8 cellular contexts compared by ENCODE assay signal in the genomic region with DNA sequence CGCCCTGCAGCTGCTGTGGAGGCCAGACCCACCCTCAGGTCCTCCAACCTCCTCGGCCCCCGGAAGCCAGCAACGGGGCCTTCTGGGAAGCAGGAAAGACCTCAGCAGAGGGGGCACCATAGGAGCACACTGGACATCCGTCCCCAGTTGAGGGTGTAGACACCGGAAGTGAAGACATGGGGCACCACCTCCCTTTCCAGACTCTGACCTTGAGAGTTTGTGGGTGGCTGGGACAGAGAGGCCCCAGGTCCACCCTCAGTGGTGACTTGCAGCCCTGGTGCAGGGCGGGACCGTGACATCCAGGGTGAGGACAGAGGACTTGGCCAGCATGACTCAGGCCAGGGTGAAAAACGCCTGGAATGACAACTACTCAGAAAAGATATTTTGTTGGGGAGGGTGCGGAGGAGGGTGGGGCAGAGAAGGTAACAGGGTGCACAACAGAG. TPM values are rescaled to one million over a fixed set of nuclear protein-coding genes. Genes with fewer than 3 reads are reported as not detected.
DNase-seq lines count a peak whose midpoint lies in the region; ATAC-seq and TF ChIP-seq lines count a peak whose summit lies in the region.

No MANE protein-coding gene starts in this region.

- DNase-seq in activated CD4-positive, alpha-beta T cell treated with anti-CD3 and anti-CD28 coated beads for 36 hours: peak; percentile 18
- no peak for DNase-seq in activated CD4-positive, alpha-beta T cell treated with anti-CD3 and anti-CD28 coated beads, Interleukin-2, amount 50 U/mL, for 4 hours
- DNase-seq in brain microvascular endothelial cell: peak; percentile 61
- DNase-seq in kidney tubule cell (ENCODE audit: low spot score): peak; percentile 90
- no peak for DNase-seq in NCI-H510A treated with DMSO at 0.1 percent for 48 hours (lab: John Stamatoyannopoulos, UW)
- no peak for DNase-seq in activated CD4-positive, alpha-beta memory T cell treated with anti-CD3 and anti-CD28 coated beads, Interleukin-2, amount 10 ng/mL, durations not matched to agents 7 days and 5 days
- DNase-seq in GM20000 (ENCODE audit: low spot score): no peak

- no peaks in the 10 kb centered on the region for H3K36me3 Mint-ChIP-seq in activated CD4-positive, alpha-beta T cell treated with anti-CD3 and anti-CD28 coated beads for 36 hours (ENCODE audit: low read depth)
- no peaks in the 10 kb centered on the region for H3K36me3 Mint-ChIP-seq in activated CD4-positive, alpha-beta memory T cell treated with anti-CD3 and anti-CD28 coated beads, Interleukin-2, amount 10 ng/mL, durations not matched to agents 7 days and 5 days (ENCODE audit: low read depth)

- H3K27ac Mint-ChIP-seq in activated CD4-positive, alpha-beta T cell treated with anti-CD3 and anti-CD28 coated beads for 36 hours: peak overlapping the region; percentile 72
- H3K27ac Mint-ChIP-seq in activated CD4-positive, alpha-beta memory T cell treated with anti-CD3 and anti-CD28 coated beads, Interleukin-2, amount 10 ng/mL, durations not matched to agents 7 days and 5 days: no peak overlapping the region

- intact Hi-C loops in activated CD4-positive, alpha-beta T cell treated with anti-CD3 and anti-CD28 coated beads for 36 hours (cut with DNase I, micrococcal nuclease): no loop called here

- H3K9me3 ChIP-seq in stomach smooth muscle (ENCODE audit: control insufficient read depth in 2 of 2, low read length in 2 of 2): no peaks in the 10 kb centered on the region

- H3K27me3 ChIP-seq in brain microvascular endothelial cell (replicated peaks) (no peaks in the 10 kb centered on the region), stomach smooth muscle (ENCODE audit: control insufficient read depth in 1 of 2, insufficient read depth in 2 of 2, low read length in 2 of 2) (no peaks in the 10 kb centered on the region)

- H3K27me3 Mint-ChIP-seq in activated CD4-positive, alpha-beta T cell treated with anti-CD3 and anti-CD28 coated beads for 36 hours: no peaks in the 10 kb centered on the region
- H3K27me3 Mint-ChIP-seq in activated CD4-positive, alpha-beta memory T cell treated with anti-CD3 and anti-CD28 coated beads, Interleukin-2, amount 10 ng/mL, durations not matched to agents 7 days and 5 days: peaks cover 9% of the 10 kb centered on the region

- H3K4me1 ChIP-seq in stomach smooth muscle (ENCODE audit: control insufficient read depth, insufficient read depth, low read length): peaks cover 70% of the 10 kb centered on the region

- H3K9me3 Mint-ChIP-seq in activated CD4-positive, alpha-beta T cell treated with anti-CD3 and anti-CD28 coated beads for 36 hours (ENCODE audit: low read depth): no peaks in the 10 kb centered on the region
- no peaks in the 10 kb centered on the region for H3K9me3 Mint-ChIP-seq in activated CD4-positive, alpha-beta memory T cell treated with anti-CD3 and anti-CD28 coated beads, Interleukin-2, amount 10 ng/mL, durations not matched to agents 7 days and 5 days

- peaks cover 28% of the 10 kb centered on the region for H3K4me1 Mint-ChIP-seq in activated CD4-positive, alpha-beta T cell treated with anti-CD3 and anti-CD28 coated beads for 36 hours
- H3K4me1 Mint-ChIP-seq in activated CD4-positive, alpha-beta memory T cell treated with anti-CD3 and anti-CD28 coated beads, Interleukin-2, amount 10 ng/mL, durations not matched to agents 7 days and 5 days: peaks cover 29% of the 10 kb centered on the region

- ATAC-seq in activated CD4-positive, alpha-beta T cell treated with anti-CD3 and anti-CD28 coated beads for 36 hours: peak; percentile 16

- POLR2A ChIA-PET in activated CD4-positive, alpha-beta T cell treated with anti-CD3 and anti-CD28 coated beads for 36 hours (lab: Charles Lee): no interaction called here
- POLR2A ChIA-PET in activated CD4-positive, alpha-beta memory T cell treated with anti-CD3 and anti-CD28 coated beads, Interleukin-2, amount 10 ng/mL, durations not matched to agents 7 days and 5 days (lab: Charles Lee): no interaction called here

- H3K4me3 ChIP-seq in brain microvascular endothelial cell (ENCODE audit: low read depth, low read length) (peak overlapping the region; percentile 37), stomach smooth muscle (ENCODE audit: low read length in 2 of 2) (peak overlapping the region in 1 of 2 donors; percentile 66)

- no peak for TF ChIP-seq CTCF in brain microvascular endothelial cell (IDR thresholded peaks at IDR 0.05; ENCODE audit: low read depth, low read length, missing control alignments)
- TF ChIP-seq CTCF in GM20000 (IDR thresholded peaks at IDR 0.05; ENCODE audit: extremely low read depth, missing control alignments): no peak

- H3K36me3 ChIP-seq in brain microvascular endothelial cell (replicated peaks) (peaks cover 2% of the 10 kb centered on the region), stomach smooth muscle (ENCODE audit: control insufficient read depth in 2 of 2, insufficient read depth in 2 of 2, low read length in 2 of 2) (peaks cover 0 to 2% of the 10 kb centered on the region in 2 donors)

- H3K4me3 Mint-ChIP-seq in activated CD4-positive, alpha-beta T cell treated with anti-CD3 and anti-CD28 coated beads for 36 hours: no peak overlapping the region
- H3K4me3 Mint-ChIP-seq in activated CD4-positive, alpha-beta memory T cell treated with anti-CD3 and anti-CD28 coated beads, Interleukin-2, amount 10 ng/mL, durations not matched to agents 7 days and 5 days: no peak overlapping the region

- CTCF ChIA-PET in activated CD4-positive, alpha-beta T cell treated with anti-CD3 and anti-CD28 coated beads for 36 hours (lab: Charles Lee): interaction anchor here (0.6 kb wide), 1 partner anchor 464 kb away, joined by 3 read pairs; no protein-coding TSS in a partner anchor
- CTCF ChIA-PET in activated CD4-positive, alpha-beta memory T cell treated with anti-CD3 and anti-CD28 coated beads, Interleukin-2, amount 10 ng/mL, durations not matched to agents 7 days and 5 days (lab: Charles Lee): interaction anchor here (1.0 kb wide), 1 partner anchor 17 kb away, joined by 3 read pairs; no protein-coding TSS in a partner anchor

- peak overlapping the region; percentile 89 for H3K27ac ChIP-seq in brain microvascular endothelial cell
- peak overlapping the region; percentile 76 for H3K27ac ChIP-seq in stomach smooth muscle (ENCODE audit: low read length)

- in situ Hi-C loops in brain microvascular endothelial cell (cut with HindIII; ENCODE audit: low pct_ligation_motif_present, low sequenced_read_pairs): no loop called here

- peak overlapping the region in 1 of 2 donors; percentile 42 for H3K9ac ChIP-seq in stomach smooth muscle (ENCODE audit: low read length in 2 of 2)

RNA-seq across cellular contexts. Expression of a gene that starts 19.9 kb away (rescaled TPM):
- total RNA-seq in activated CD4-positive, alpha-beta T cell treated with anti-CD3 and anti-CD28 coated beads for 36 hours: not detected
- total RNA-seq in activated CD4-positive, alpha-beta memory T cell treated with anti-CD3 and anti-CD28 coated beads, Interleukin-2, amount 10 ng/mL, durations not matched to agents 7 days and 5 days: not detected

RNA-seq across cellular contexts. Expression of a gene that starts 42.1 kb away (rescaled TPM):
- 1 to 10 TPM; 1.6 to 1.9 TPM for total RNA-seq in activated CD4-positive, alpha-beta T cell treated with anti-CD3 and anti-CD28 coated beads for 36 hours
- total RNA-seq in activated CD4-positive, alpha-beta memory T cell treated with anti-CD3 and anti-CD28 coated beads, Interleukin-2, amount 10 ng/mL, durations not matched to agents 7 days and 5 days: 1 to 10 TPM; 3.3 TPM

RNA-seq across cellular contexts. Expression of a gene that starts 42.5 kb away (rescaled TPM):
- 10 to 100 TPM; 90.1 to 92.5 TPM for total RNA-seq in activated CD4-positive, alpha-beta T cell treated with anti-CD3 and anti-CD28 coated beads for 36 hours
- total RNA-seq in activated CD4-positive, alpha-beta memory T cell treated with anti-CD3 and anti-CD28 coated beads, Interleukin-2, amount 10 ng/mL, durations not matched to agents 7 days and 5 days: 10 to 100 TPM; 95.4 to 96.8 TPM

Comparison
In these comparisons a context has a peak if more than half of its experiments do, and no peak if none do; other contexts are left out.
1. DNase-seq: peak in activated CD4-positive, alpha-beta T cell treated with anti-CD3 and anti-CD28 coated beads for 36 hours (single experiment), brain microvascular endothelial cell (single experiment) and kidney tubule cell (single experiment); none in activated CD4-positive, alpha-beta T cell treated with anti-CD3 and anti-CD28 coated beads, Interleukin-2, amount 50 U/mL, for 4 hours (0 of 2), NCI-H510A treated with DMSO at 0.1 percent for 48 hours (single experiment), activated CD4-positive, alpha-beta memory T cell treated with anti-CD3 and anti-CD28 coated beads, Interleukin-2, amount 10 ng/mL, durations not matched to agents 7 days and 5 days (single experiment) and GM20000 (single experiment).